ENCODE assay signal across 10 cellular contexts in the genomic region with DNA sequence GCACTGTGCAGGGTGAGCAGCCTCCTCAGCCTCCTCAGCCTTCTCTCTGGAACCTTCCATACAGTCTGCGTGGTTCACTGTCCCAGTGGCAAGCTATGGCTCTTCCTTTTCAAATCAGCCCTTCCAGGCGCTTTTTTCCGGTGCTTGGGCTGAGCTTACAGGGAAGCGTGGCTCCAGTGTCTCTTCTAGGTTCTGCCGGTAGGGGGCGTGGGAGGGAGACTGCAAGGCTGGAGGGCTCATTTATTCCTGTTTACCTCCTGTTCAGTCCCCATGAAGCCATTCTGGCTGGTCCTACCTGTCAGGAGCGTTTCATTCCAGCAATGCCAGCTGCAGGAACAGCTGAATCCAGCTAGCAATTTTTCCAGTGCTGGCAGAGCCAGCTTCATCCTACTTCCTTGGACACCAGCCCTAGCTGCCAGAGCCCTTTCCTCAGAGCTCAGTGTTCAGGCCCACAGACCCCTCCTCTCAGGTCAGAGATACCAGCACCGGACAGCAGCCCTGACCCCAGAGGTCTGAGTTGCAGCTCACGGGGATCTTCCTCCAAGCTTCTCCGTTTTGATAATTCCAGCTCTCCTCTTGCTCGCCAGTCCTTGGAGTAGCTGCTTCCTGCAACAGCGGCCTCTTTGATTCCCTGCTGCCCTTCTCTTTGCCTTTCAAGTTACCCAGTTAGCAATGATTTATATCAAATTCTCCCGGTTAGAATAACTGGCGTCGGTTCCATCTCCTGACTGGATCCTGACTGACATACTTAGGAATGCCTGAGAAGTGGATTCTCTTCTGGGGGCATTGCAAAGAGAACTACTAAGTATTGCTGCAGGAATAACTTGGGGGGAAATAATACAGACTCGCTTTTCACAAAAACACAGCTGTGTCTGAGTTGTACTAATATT.
DNase-seq lines count a peak whose midpoint lies in the region; ATAC-seq and TF ChIP-seq lines count a peak whose summit lies in the region.
"Had no signal": no experiment of that assay in that cellular context is flagged by ENCODE, and none has a peak within 500 bp of the region (broad histone marks: within the 10 kb centered on the region; RNA-seq: fewer than 3 reads in every experiment).

No MANE protein-coding gene starts in this region.

- H3K27ac Mint-ChIP-seq in activated T-helper 1 cell treated with anti-CD3 and anti-CD28 coated beads, Interleukin-12 subunit alpha, Interleukin-12 subunit beta, Interleukin-2, Interleukin-4 antibody, amounts not matched to agents 30 ng/mL and 10 ng/mL and 1 ng/mL, durations not matched to agents 14 hours and 24 hours and 36 hours, result no peak overlapping the region

- H3K36me3 ChIP-seq in heart right ventricle (no peaks in the 10 kb centered on the region), OCI-LY1 (ENCODE audit: insufficient read depth, low read length) (no peaks in the 10 kb centered on the region), testis (ENCODE audit: low read depth, missing control alignments) (no peaks in the 10 kb centered on the region)

- H3K9me3 ChIP-seq in heart right ventricle, result no peaks in the 10 kb centered on the region
- no peaks in the 10 kb centered on the region for H3K9me3 ChIP-seq in OCI-LY1 (ENCODE audit: low read length)
- no peaks in the 10 kb centered on the region for H3K9me3 ChIP-seq in testis

- 50 to 51% methylated on average over 16 of the region's 16 CpGs for WGBS in heart right ventricle, 2 donors
- WGBS in testis, 2 donors, result 49 to 53% methylated on average over 16 of the region's 16 CpGs

- no peaks in the 10 kb centered on the region for H3K4me1 ChIP-seq in heart right ventricle
- H3K4me1 ChIP-seq in OCI-LY1 (ENCODE audit: insufficient read depth, low read length, severe bottlenecking), result no peaks in the 10 kb centered on the region
- H3K4me1 ChIP-seq in testis, result no peaks in the 10 kb centered on the region

- peak in 5 of 9 donors; percentile 6 to 23 (median 21) for TF ChIP-seq CTCF in heart right ventricle (IDR thresholded peaks at IDR 0.05)
- peak; percentile 18; the same call in 1 of the 2 replicates for TF ChIP-seq CTCF in OCI-LY1 (IDR thresholded peaks at IDR 0.05; ENCODE audit: low read length)
- TF ChIP-seq CTCF in epithelial cell of esophagus (IDR thresholded peaks at IDR 0.05; ENCODE audit: insufficient read depth, low read depth, low read length, missing control alignments), result peak; percentile 19
- no peak for TF ChIP-seq CTCF in testis (IDR thresholded peaks at IDR 0.05)

- DNase-seq in heart right ventricle (no peak), Right ventricle myocardium superior (no peak), epithelial cell of esophagus (ENCODE audit: low read depth) (no peak), testis (peak; percentile 56), NCI-H2196 treated with DMSO at 0.1 percent for 48 hours (lab: John Stamatoyannopoulos, UW; ENCODE audit: unreplicated experiment) (no peak)
- no peak for DNase-seq in activated T-helper 1 cell treated with anti-CD3 and anti-CD28 coated beads, Interleukin-12 subunit alpha, Interleukin-12 subunit beta, Interleukin-2, Interleukin-4 antibody, amounts not matched to agents 30 ng/mL and 10 ng/mL and 1 ng/mL, durations not matched to agents 14 hours and 24 hours and 36 hours (ENCODE audit: low spot score)
- DNase-seq: cortex of kidney, midbrain had no signal

- intact Hi-C loops in heart right ventricle (cut with DNase I), result no loop called here
- intact Hi-C loops in Right ventricle myocardium superior (cut with DNase I), result no loop called here
- intact Hi-C loops in testis (cut with DNase I; ENCODE audit: low total_unique reads), result no loop called here
- intact Hi-C loops in activated T-helper 1 cell treated with anti-CD3 and anti-CD28 coated beads, Interleukin-12 subunit alpha, Interleukin-12 subunit beta, Interleukin-2, Interleukin-4 antibody, amounts not matched to agents 30 ng/mL and 10 ng/mL and 1 ng/mL, durations not matched to agents 14 hours and 24 hours and 36 hours (cut with micrococcal nuclease), result no loop called here

- TF ChIP-seq POLR2A in testis (IDR thresholded peaks at IDR 0.05), result no peak

- no peaks in the 10 kb centered on the region for H3K4me1 Mint-ChIP-seq in activated T-helper 1 cell treated with anti-CD3 and anti-CD28 coated beads, Interleukin-12 subunit alpha, Interleukin-12 subunit beta, Interleukin-2, Interleukin-4 antibody, amounts not matched to agents 30 ng/mL and 10 ng/mL and 1 ng/mL, durations not matched to agents 14 hours and 24 hours and 36 hours (ENCODE audit: low read depth)

- H3K4me3 Mint-ChIP-seq in activated T-helper 1 cell treated with anti-CD3 and anti-CD28 coated beads, Interleukin-12 subunit alpha, Interleukin-12 subunit beta, Interleukin-2, Interleukin-4 antibody, amounts not matched to agents 30 ng/mL and 10 ng/mL and 1 ng/mL, durations not matched to agents 14 hours and 24 hours and 36 hours, result no peak overlapping the region

- H3K27ac ChIP-seq in heart right ventricle (no peak overlapping the region), OCI-LY1 (ENCODE audit: low read depth, low read length, poor library complexity, severe bottlenecking) (no peak overlapping the region), testis (no peak overlapping the region)

- H3K9me2 ChIP-seq in OCI-LY1 (ENCODE audit: low read depth, low read length), result no peaks in the 10 kb centered on the region

- H3K9ac ChIP-seq in OCI-LY1 (ENCODE audit: low read length), result no peak overlapping the region

- H2AFZ ChIP-seq in OCI-LY1 (ENCODE audit: low read length), result no peak overlapping the region

- H3K79me2 ChIP-seq in OCI-LY1 (ENCODE audit: insufficient read depth, low read length), result no peaks in the 10 kb centered on the region

- H4K20me1 ChIP-seq in OCI-LY1 (ENCODE audit: insufficient read depth, low read length), result no peaks in the 10 kb centered on the region

- H3K9me3 Mint-ChIP-seq in activated T-helper 1 cell treated with anti-CD3 and anti-CD28 coated beads, Interleukin-12 subunit alpha, Interleukin-12 subunit beta, Interleukin-2, Interleukin-4 antibody, amounts not matched to agents 30 ng/mL and 10 ng/mL and 1 ng/mL, durations not matched to agents 14 hours and 24 hours and 36 hours, result no peaks in the 10 kb centered on the region

- H3K4me3 ChIP-seq in heart right ventricle, result no peak overlapping the region
- H3K4me3 ChIP-seq in OCI-LY1 (ENCODE audit: low read depth, low read length, poor library complexity, severe bottlenecking), result no peak overlapping the region
- no peak overlapping the region for H3K4me3 ChIP-seq in epithelial cell of esophagus (ENCODE audit: low read length)
- H3K4me3 ChIP-seq in testis, result no peak overlapping the region

- ATAC-seq in heart right ventricle, result no peak
- ATAC-seq in Right ventricle myocardium superior (ENCODE audit: poor library complexity), result no peak
- no peak for ATAC-seq in GM21447 (IDR thresholded peaks at IDR 0.05; ENCODE audit: unreplicated experiment)

- peaks cover 13% of the 10 kb centered on the region for H3K27me3 Mint-ChIP-seq in activated T-helper 1 cell treated with anti-CD3 and anti-CD28 coated beads, Interleukin-12 subunit alpha, Interleukin-12 subunit beta, Interleukin-2, Interleukin-4 antibody, amounts not matched to agents 30 ng/mL and 10 ng/mL and 1 ng/mL, durations not matched to agents 14 hours and 24 hours and 36 hours (ENCODE audit: insufficient read depth)

- H3K27me3 ChIP-seq in heart right ventricle (peaks cover 0 to 76% (median 37%) of the 10 kb centered on the region in 7 donors), OCI-LY1 (ENCODE audit: insufficient read depth, low read length) (no peaks in the 10 kb centered on the region), testis (no peaks in the 10 kb centered on the region)

- no peak overlapping the region for H3K4me2 ChIP-seq in OCI-LY1 (ENCODE audit: low read length)

- no peaks in the 10 kb centered on the region for H3K36me3 Mint-ChIP-seq in activated T-helper 1 cell treated with anti-CD3 and anti-CD28 coated beads, Interleukin-12 subunit alpha, Interleukin-12 subunit beta, Interleukin-2, Interleukin-4 antibody, amounts not matched to agents 30 ng/mL and 10 ng/mL and 1 ng/mL, durations not matched to agents 14 hours and 24 hours and 36 hours (ENCODE audit: low read depth)

- no peaks in the 10 kb centered on the region for H3F3A ChIP-seq in OCI-LY1 (ENCODE audit: insufficient read depth, low read length)

Comparison
In these comparisons a context has a peak if more than half of its experiments do, and no peak if none do; other contexts are left out.
1. CTCF ChIP-seq: peak in heart right ventricle (5 of 9), OCI-LY1 (single experiment) and epithelial cell of esophagus (single experiment); none in testis (0 of 3).